30 cellular contexts compared by ENCODE assay signal in the genomic region with DNA sequence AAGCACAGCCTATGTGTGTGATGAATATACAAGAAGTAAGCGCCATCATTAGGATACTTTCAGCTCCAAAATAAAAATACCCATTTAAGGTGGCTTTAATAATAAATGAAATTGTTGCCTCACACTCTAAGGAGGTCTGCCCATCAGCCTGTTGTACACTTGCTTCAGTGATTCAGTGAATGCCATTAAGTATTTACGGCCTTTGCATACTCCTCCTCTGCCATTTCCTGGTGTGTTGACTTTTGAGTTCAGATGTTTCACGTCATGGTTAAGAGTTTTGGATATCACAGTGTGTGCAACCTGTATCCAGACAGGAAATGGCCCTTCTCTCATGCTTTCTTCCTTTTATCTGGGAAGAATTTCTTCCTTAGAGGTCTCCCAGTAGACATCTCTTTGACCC. TPM values are rescaled to one million over a fixed set of nuclear protein-coding genes. Genes with fewer than 3 reads are reported as not detected.
"Had no signal": no experiment of that assay in that cellular context is flagged by ENCODE, and none has a peak within 500 bp of the region (broad histone marks: within the 10 kb centered on the region; RNA-seq: fewer than 3 reads in every experiment).

No MANE protein-coding gene starts in this region.

- H3K9me3 Mint-ChIP-seq: mesothelial cell of epicardium; natural killer cell treated with Interleukin-12 subunit alpha and Interleukin-12 subunit beta and Interleukin-15 and Interleukin-18, amount 100 ng/mL, for 72 hours; neural progenitor cell; stimulated activated effector memory CD8-positive, alpha-beta T cell treated with anti-CD3 and anti-CD28 coated beads, Interleukin-12 subunit alpha, Interleukin-12 subunit beta, amount 100 ng/mL, for 72 hours had no signal

- H3K27ac ChIP-seq: coronary artery, esophagus squamous epithelium, lower lobe of right lung, neural progenitor cell, parathyroid adenoma, right atrium auricular region, sigmoid colon, stomach, thyroid gland had no signal

- ATAC-seq: left colon; left ventricle myocardium superior; lower lobe of right lung; mucosa of descending colon; natural killer cell treated with Interleukin-12 subunit alpha and Interleukin-12 subunit beta and Interleukin-15 and Interleukin-18, amount 100 ng/mL, for 72 hours; stimulated activated effector memory CD8-positive, alpha-beta T cell treated with anti-CD3 and anti-CD28 coated beads, Interleukin-12 subunit alpha, Interleukin-12 subunit beta, amount 100 ng/mL, for 72 hours had no signal

- H3K4me3 ChIP-seq: coronary artery, esophagus squamous epithelium, lower lobe of right lung, mucosa of descending colon, neural progenitor cell, right atrium auricular region, sigmoid colon, stomach, thyroid gland had no signal

- H3K4me1 Mint-ChIP-seq: mesothelial cell of epicardium, neural progenitor cell had no signal

- H3K27ac Mint-ChIP-seq: mesothelial cell of epicardium; natural killer cell treated with Interleukin-12 subunit alpha and Interleukin-12 subunit beta and Interleukin-15 and Interleukin-18, amount 100 ng/mL, for 72 hours; neural progenitor cell had no signal

- H3K27me3 ChIP-seq: esophagus squamous epithelium, neural progenitor cell, right atrium auricular region, sigmoid colon, stomach, thyroid gland had no signal

- H3K4me3 Mint-ChIP-seq: mesothelial cell of epicardium; naive B cell; natural killer cell treated with Interleukin-12 subunit alpha and Interleukin-12 subunit beta and Interleukin-15 and Interleukin-18, amount 100 ng/mL, for 72 hours; neural progenitor cell; stimulated activated effector memory CD8-positive, alpha-beta T cell treated with anti-CD3 and anti-CD28 coated beads, Interleukin-12 subunit alpha, Interleukin-12 subunit beta, amount 100 ng/mL, for 72 hours had no signal

- DNase-seq: dermis blood vessel endothelial cell; effector memory CD4-positive, alpha-beta T cell; erythroblast; esophagus squamous epithelium; head of caudate nucleus; kidney; left colon; left ventricle myocardium superior; lower lobe of right lung; mucosa of descending colon; naive B cell; sigmoid colon; stimulated activated CD4-positive, alpha-beta T cell treated with anti-CD3 and anti-CD28 coated beads, Interleukin-2, amount 100 ng/mL, for 24 hours; stimulated activated CD4-positive, alpha-beta T cell treated with anti-CD3 and anti-CD28 coated beads, Interleukin-4, amount 100 ng/mL, for 24 hours; stimulated activated naive CD4-positive, alpha-beta T cell treated with Interleukin-2 at 50 U/mL for 16 hours; stomach; thyroid gland; trophoblast cell had no signal

- H3K4me1 ChIP-seq: lower lobe of right lung, sigmoid colon had no signal

- H3K9me3 ChIP-seq: esophagus squamous epithelium, lower lobe of right lung, mucosa of descending colon, right atrium auricular region, sigmoid colon, stomach, thyroid gland had no signal

- H3K27me3 Mint-ChIP-seq: naive B cell; natural killer cell treated with Interleukin-12 subunit alpha and Interleukin-12 subunit beta and Interleukin-15 and Interleukin-18, amount 100 ng/mL, for 72 hours; progenitor cell of endocrine pancreas had no signal

RNA-seq across cellular contexts. Expression of a gene that starts 55.1 kb away (rescaled TPM):
- total RNA-seq: dermis blood vessel endothelial cell; endothelial cell of umbilical vein; esophagus squamous epithelium; kidney; left colon; left ventricle myocardium superior; lower lobe of right lung; mucosa of descending colon; natural killer cell treated with Interleukin-12 subunit alpha and Interleukin-12 subunit beta and Interleukin-15 and Interleukin-18, amount 100 ng/mL, for 72 hours; osteoblast; right atrium auricular region; sigmoid colon; skeletal muscle tissue; subcutaneous adipose tissue had no signal
